In the genomic region with DNA sequence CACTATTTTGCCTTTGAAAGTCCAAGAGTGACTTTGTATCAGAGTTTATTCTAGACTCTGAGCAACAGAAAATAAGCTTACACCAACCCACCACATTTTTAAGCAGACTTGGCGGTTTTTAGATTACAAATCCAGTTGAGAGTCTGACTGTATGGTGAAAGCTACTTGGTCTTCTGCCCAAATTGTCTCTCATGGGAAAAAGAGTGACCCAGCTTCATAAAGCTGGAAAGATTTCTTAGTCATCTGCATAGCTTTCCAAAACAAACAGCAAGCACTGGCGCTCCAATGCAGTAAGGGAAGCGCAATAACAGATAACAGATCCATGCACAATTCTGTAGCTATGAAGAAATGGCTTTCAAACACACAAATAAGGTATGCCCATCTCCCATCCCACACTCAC, we compare ENCODE assay signal across 17 cellular contexts. TPM values are rescaled to one million over a fixed set of nuclear protein-coding genes. Genes with fewer than 3 reads are reported as not detected.
DNase-seq lines count a peak whose midpoint lies in the region; ATAC-seq and TF ChIP-seq lines count a peak whose summit lies in the region.
"Had no signal": no experiment of that assay in that cellular context is flagged by ENCODE, and none has a peak within 500 bp of the region (broad histone marks: within the 10 kb centered on the region; RNA-seq: fewer than 3 reads in every experiment).

No MANE protein-coding gene starts in this region.

- no CpG with 5 or more reads among the region's 3 CpGs for WGBS in IMR-90 (ENCODE audit: extremely low coverage in 2 of 2, insufficient read length in 1 of 2), 2 experiments

- no peak for TF ChIP-seq CTCF in IMR-90 (conservative IDR thresholded peaks at IDR 0.05; ENCODE audit: low read depth, low read length)
- TF ChIP-seq CTCF in brain microvascular endothelial cell (IDR thresholded peaks at IDR 0.05; ENCODE audit: low read depth, low read length, missing control alignments), result no peak
- no peak for TF ChIP-seq CTCF in foreskin keratinocyte (conservative IDR thresholded peaks at IDR 0.05)

- H3K9me1 ChIP-seq in IMR-90 (ENCODE audit: insufficient read depth, low read length), result no peaks in the 10 kb centered on the region

- H3K27me3 ChIP-seq in IMR-90 (ENCODE audit: control insufficient read depth, insufficient read depth, low read length), result no peaks in the 10 kb centered on the region
- no peaks in the 10 kb centered on the region for H3K27me3 ChIP-seq in brain microvascular endothelial cell (replicated peaks)
- no peaks in the 10 kb centered on the region for H3K27me3 ChIP-seq in foreskin keratinocyte

- H2BK120ac ChIP-seq in IMR-90 (ENCODE audit: low read depth, low read length), result no peak overlapping the region

- no peaks in the 10 kb centered on the region for H3K27me3 Mint-ChIP-seq in activated T-cell treated with anti-CD3 and anti-CD28 coated beads, Interleukin-2, amount 50 U/mL, for 72 hours (ENCODE audit: low read depth)
- H3K27me3 Mint-ChIP-seq in effector memory CD8-positive, alpha-beta T cell, result no peaks in the 10 kb centered on the region
- H3K27me3 Mint-ChIP-seq: activated naive CD8-positive, alpha-beta T cell treated with anti-CD3 and anti-CD28 coated beads for 36 hours; T-cell had no signal

- TF ChIP-seq POLR2A in IMR-90 (IDR thresholded peaks at IDR 0.05; ENCODE audit: low read depth, low read length), result no peak

- TF ChIP-seq RAD21 in IMR-90 (IDR thresholded peaks at IDR 0.05; ENCODE audit: low read length), result no peak

- H2AK9ac ChIP-seq in IMR-90 (replicated peaks; ENCODE audit: low read depth, low read length, poor library complexity), result no peak overlapping the region

- no peak overlapping the region for H4K5ac ChIP-seq in IMR-90 (ENCODE audit: low read depth, low read length)

- DNase-seq in IMR-90 (peak; percentile 71), brain microvascular endothelial cell (peak; percentile 93), foreskin keratinocyte (peak; percentile 12 to 24), skeletal muscle cell (ENCODE audit: low read depth) (peak; percentile 93)
- no peak for DNase-seq in activated T-cell treated with anti-CD3 and anti-CD28 coated beads, Interleukin-2, amount 50 U/mL, for 72 hours
- no peak for DNase-seq in activated effector memory CD4-positive, alpha-beta T cell treated with Interleukin-2 at 50 U/mL for 16 hours
- no peak for DNase-seq in effector memory CD8-positive, alpha-beta T cell
- DNase-seq: activated CD8-positive, alpha-beta memory T cell treated with anti-CD3 and anti-CD28 coated beads, Interleukin-2, amount 50 U/mL, for 48 hours; activated naive CD8-positive, alpha-beta T cell treated with anti-CD3 and anti-CD28 coated beads for 36 hours; NCI-H2081 treated with DMSO at 0.1 percent for 48 hours; NCI-H774; retina; T-cell had no signal

- H4K8ac ChIP-seq in IMR-90 (ENCODE audit: low read depth in 2 of 2, low read length in 2 of 2), result no peak overlapping the region

- in situ Hi-C loops in IMR-90 (cut with MboI; ENCODE audit: low sequenced_read_pairs), result no loop called here
- in situ Hi-C loops in brain microvascular endothelial cell (cut with HindIII; ENCODE audit: low pct_ligation_motif_present, low sequenced_read_pairs), result no loop called here

- no peaks in the 10 kb centered on the region for H4K20me1 ChIP-seq in IMR-90 (ENCODE audit: insufficient read depth, low read length)

- H3K27ac ChIP-seq in IMR-90 (ENCODE audit: insufficient read depth, low read length) (no peak overlapping the region), brain microvascular endothelial cell (no peak overlapping the region), foreskin keratinocyte (no peak overlapping the region)

- H3K36me3 Mint-ChIP-seq in activated T-cell treated with anti-CD3 and anti-CD28 coated beads, Interleukin-2, amount 50 U/mL, for 72 hours (ENCODE audit: insufficient read depth in 2 of 2), result no peaks in the 10 kb centered on the region
- no peaks in the 10 kb centered on the region for H3K36me3 Mint-ChIP-seq in effector memory CD8-positive, alpha-beta T cell (ENCODE audit: insufficient read depth)
- H3K36me3 Mint-ChIP-seq: activated naive CD8-positive, alpha-beta T cell treated with anti-CD3 and anti-CD28 coated beads for 36 hours; CD14-positive monocyte; stimulated activated effector memory CD8-positive, alpha-beta T cell treated with anti-CD3 and anti-CD28 coated beads, Interleukin-12 subunit alpha, Interleukin-12 subunit beta, amount 100 ng/mL, for 72 hours; T-cell had no signal

- H4K91ac ChIP-seq in IMR-90 (ENCODE audit: insufficient read depth, low read depth, low read length), result no peak overlapping the region

- no peak overlapping the region for H3K4me3 ChIP-seq in IMR-90 (ENCODE audit: insufficient read depth, low read depth, low read length)
- no peak overlapping the region for H3K4me3 ChIP-seq in brain microvascular endothelial cell (ENCODE audit: low read depth, low read length)
- no peak overlapping the region for H3K4me3 ChIP-seq in skeletal muscle cell (ENCODE audit: low read depth, low read length)

- H3K4me1 Mint-ChIP-seq in activated T-cell treated with anti-CD3 and anti-CD28 coated beads, Interleukin-2, amount 50 U/mL, for 72 hours (ENCODE audit: low read depth), result no peaks in the 10 kb centered on the region
- H3K4me1 Mint-ChIP-seq in effector memory CD8-positive, alpha-beta T cell (ENCODE audit: low read depth in 2 of 2), result no peaks in the 10 kb centered on the region
- H3K4me1 Mint-ChIP-seq: activated naive CD8-positive, alpha-beta T cell treated with anti-CD3 and anti-CD28 coated beads for 36 hours; CD14-positive monocyte; stimulated activated effector memory CD8-positive, alpha-beta T cell treated with anti-CD3 and anti-CD28 coated beads, Interleukin-12 subunit alpha, Interleukin-12 subunit beta, amount 100 ng/mL, for 72 hours; T-cell had no signal

- no peak overlapping the region for H3K23ac ChIP-seq in IMR-90 (ENCODE audit: low read depth, low read length)

- no peaks in the 10 kb centered on the region for H3K4me1 ChIP-seq in IMR-90 (ENCODE audit: control insufficient read depth, insufficient read depth, low read length)
- H3K4me1 ChIP-seq in foreskin keratinocyte, result peaks cover 2% of the 10 kb centered on the region

- POLR2A ChIA-PET in IMR-90 (lab: Charles Lee; ENCODE audit: unreplicated experiment), result no interaction called here

- no peak overlapping the region for H2BK15ac ChIP-seq in IMR-90 (ENCODE audit: low read depth, low read length)

- peaks cover 0 to 5% of the 10 kb centered on the region in 2 donors for H3K9me3 Mint-ChIP-seq in activated T-cell treated with anti-CD3 and anti-CD28 coated beads, Interleukin-2, amount 50 U/mL, for 72 hours
- peaks cover 8 to 12% of the 10 kb centered on the region in 2 donors for H3K9me3 Mint-ChIP-seq in effector memory CD8-positive, alpha-beta T cell

- no peak overlapping the region for H3K9ac ChIP-seq in IMR-90 (ENCODE audit: low read depth, low read length)

- ATAC-seq in IMR-90 (ENCODE audit: low read depth) (peak; percentile 21; the same call in 1 of the 2 replicates), foreskin keratinocyte (no peak), GM21825 (IDR thresholded peaks at IDR 0.05; ENCODE audit: unreplicated experiment) (no peak)
- ATAC-seq in activated T-cell treated with anti-CD3 and anti-CD28 coated beads, Interleukin-2, amount 50 U/mL, for 72 hours (replicated peaks in 1 of 2), result no peak
- ATAC-seq in effector memory CD8-positive, alpha-beta T cell (replicated peaks), result no peak
- ATAC-seq: stimulated activated effector memory CD8-positive, alpha-beta T cell treated with anti-CD3 and anti-CD28 coated beads, Interleukin-12 subunit alpha, Interleukin-12 subunit beta, amount 100 ng/mL, for 72 hours; T-cell had no signal

- H2BK5ac ChIP-seq in IMR-90 (ENCODE audit: low read depth, low read length, poor library complexity, severe bottlenecking), result no peak overlapping the region

- no peak overlapping the region for H3K4me3 Mint-ChIP-seq in activated T-cell treated with anti-CD3 and anti-CD28 coated beads, Interleukin-2, amount 50 U/mL, for 72 hours
- no peak overlapping the region for H3K4me3 Mint-ChIP-seq in effector memory CD8-positive, alpha-beta T cell
- H3K4me3 Mint-ChIP-seq: activated naive CD8-positive, alpha-beta T cell treated with anti-CD3 and anti-CD28 coated beads for 36 hours; CD14-positive monocyte; stimulated activated effector memory CD8-positive, alpha-beta T cell treated with anti-CD3 and anti-CD28 coated beads, Interleukin-12 subunit alpha, Interleukin-12 subunit beta, amount 100 ng/mL, for 72 hours; T-cell had no signal

- dilution Hi-C loops in IMR-90 (cut with HindIII; ENCODE audit: low sequenced_read_pairs, unreplicated experiment), result no loop called here

- BruUV-seq in IMR-90 (replicated peaks; lab: Mats Ljungman, UMichigan), result no TSS peak

- CTCF ChIA-PET in IMR-90 (lab: Yijun Ruan, JAX), result no interaction called here

- no peaks in the 10 kb centered on the region for H3K79me1 ChIP-seq in IMR-90 (ENCODE audit: low read depth in 1 of 2, low read length in 2 of 2)

- no peak overlapping the region for H3K56ac ChIP-seq in IMR-90 (ENCODE audit: extremely low read depth, insufficient read depth, low read length)

- no peak overlapping the region for H3K4me2 ChIP-seq in IMR-90 (ENCODE audit: low read depth, low read length)

- H2BK20ac ChIP-seq in IMR-90 (ENCODE audit: low read depth, low read length), result no peak overlapping the region

- H3K36me3 ChIP-seq in IMR-90 (ENCODE audit: control insufficient read depth, insufficient read depth, low read length), result no peaks in the 10 kb centered on the region
- H3K36me3 ChIP-seq in brain microvascular endothelial cell (replicated peaks), result no peaks in the 10 kb centered on the region

- no peak overlapping the region for H3K18ac ChIP-seq in IMR-90 (ENCODE audit: low read depth, low read length)

- intact Hi-C loops in IMR-90 (cut with micrococcal nuclease), result no loop called here

- H2AK5ac ChIP-seq in IMR-90 (ENCODE audit: low read depth, low read length), result no peak overlapping the region

- H3K14ac ChIP-seq in IMR-90 (replicated peaks; ENCODE audit: low read depth, low read length), result no peak overlapping the region

- no peak overlapping the region for H3K4ac ChIP-seq in IMR-90 (ENCODE audit: low read depth, low read length)

- no peak overlapping the region for H3K27ac Mint-ChIP-seq in activated T-cell treated with anti-CD3 and anti-CD28 coated beads, Interleukin-2, amount 50 U/mL, for 72 hours
- H3K27ac Mint-ChIP-seq in effector memory CD8-positive, alpha-beta T cell, result no peak overlapping the region
- H3K27ac Mint-ChIP-seq: activated naive CD8-positive, alpha-beta T cell treated with anti-CD3 and anti-CD28 coated beads for 36 hours; CD14-positive monocyte; stimulated activated effector memory CD8-positive, alpha-beta T cell treated with anti-CD3 and anti-CD28 coated beads, Interleukin-12 subunit alpha, Interleukin-12 subunit beta, amount 100 ng/mL, for 72 hours; T-cell had no signal

- no peaks in the 10 kb centered on the region for H3K9me3 ChIP-seq in IMR-90 (ENCODE audit: control insufficient read depth, insufficient read depth, low read length)

- no peak overlapping the region for H2AFZ ChIP-seq in IMR-90 (replicated peaks; ENCODE audit: low read length, poor library complexity)

RNA-seq across cellular contexts. Expression of a gene that starts 7.1 kb away (rescaled TPM):
- total RNA-seq in IMR-90 (2012; rRNA removed) (not detected in 2 replicates), foreskin keratinocyte (0.32 and 0.37 TPM in 2 replicates)
- polyA plus RNA-seq in IMR-90 (2012; rRNA removed) (not detected in 2 replicates), foreskin keratinocyte (0.07 and 0.10 TPM in 2 replicates)
- not detected in 2 replicates for polyA plus RNA-seq in IMR-90 (2012; cell fraction: cytosol; rRNA removed)
- not detected in 2 replicates for polyA plus RNA-seq in IMR-90 (2012; cell fraction: nucleus; rRNA removed; ENCODE audit: low replicate concordance)
- total RNA-seq in activated T-cell treated with anti-CD3 and anti-CD28 coated beads, Interleukin-2, amount 50 U/mL, for 72 hours, result not detected
- total RNA-seq: activated naive CD8-positive, alpha-beta T cell treated with anti-CD3 and anti-CD28 coated beads for 36 hours; myocyte; T-cell had no signal
- polyA plus RNA-seq: CD14-positive monocyte had no signal

RNA-seq across cellular contexts. Expression of a gene that starts 51.5 kb away (rescaled TPM):
- total RNA-seq in IMR-90 (2012; rRNA removed) (not detected in 2 replicates), foreskin keratinocyte (0.04 TPM in 1 of 2 replicates, not detected in the other)
- polyA plus RNA-seq in IMR-90 (2012; rRNA removed) (not detected in 2 replicates), foreskin keratinocyte (not detected in 2 replicates)
- not detected in 2 replicates for polyA plus RNA-seq in IMR-90 (2012; cell fraction: cytosol; rRNA removed)
- not detected in 2 replicates for polyA plus RNA-seq in IMR-90 (2012; cell fraction: nucleus; rRNA removed; ENCODE audit: low replicate concordance)
- not detected for total RNA-seq in activated T-cell treated with anti-CD3 and anti-CD28 coated beads, Interleukin-2, amount 50 U/mL, for 72 hours
- total RNA-seq: activated naive CD8-positive, alpha-beta T cell treated with anti-CD3 and anti-CD28 coated beads for 36 hours; myocyte; T-cell had no signal
- polyA plus RNA-seq: CD14-positive monocyte had no signal

Comparison
In these comparisons a context has a peak if more than half of its experiments do, and no peak if none do; other contexts are left out.
1. DNase-seq: peak in IMR-90 (single experiment), brain microvascular endothelial cell (single experiment), foreskin keratinocyte (2 of 2) and skeletal muscle cell (single experiment); none in activated T-cell treated with anti-CD3 and anti-CD28 coated beads, Interleukin-2, amount 50 U/mL, for 72 hours (0 of 2), activated effector memory CD4-positive, alpha-beta T cell treated with Interleukin-2 at 50 U/mL for 16 hours (single experiment) and effector memory CD8-positive, alpha-beta T cell (0 of 3).